Comparison of ENCODE assay signal across 1 cellular context in the genomic region with DNA sequence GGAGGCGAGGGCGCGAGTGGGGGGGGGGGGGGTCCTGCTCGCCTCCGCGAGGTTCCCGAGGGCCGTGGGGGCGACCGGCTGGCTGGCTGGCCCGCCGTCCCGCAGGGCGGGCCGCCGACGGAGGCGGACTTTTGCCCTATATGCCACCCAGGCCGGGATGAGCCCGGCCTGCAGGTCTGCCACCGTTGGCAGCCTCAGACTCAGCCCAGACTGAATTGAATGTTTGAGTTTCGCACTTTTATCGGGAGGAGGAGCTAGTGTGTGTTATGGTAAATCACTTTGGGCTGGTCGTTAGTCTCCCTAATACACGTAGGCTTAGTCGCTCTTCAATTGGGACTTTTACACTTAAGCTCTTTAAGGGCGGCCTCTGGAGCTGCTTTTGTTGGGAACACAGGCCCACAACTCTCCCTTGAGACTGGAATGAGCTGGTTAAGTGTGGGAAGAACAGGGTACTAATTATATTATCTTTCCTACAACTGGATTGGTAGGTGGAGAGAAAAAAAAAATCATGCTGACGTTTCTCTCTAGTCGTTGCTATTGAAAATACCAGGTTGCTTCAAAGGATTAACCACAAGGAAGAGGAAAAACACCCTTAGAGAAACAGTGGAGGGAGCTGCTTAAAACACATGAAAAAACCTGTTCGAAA.
TF ChIP-seq lines count a peak whose summit lies in the region.

No MANE protein-coding gene starts in this region.

TF ChIP-seq in K562, 482 proteins besides CTCF, POLR2A, EP300 and RAD21 (continued from another document):
- TF ChIP-seq, protein P1, sequence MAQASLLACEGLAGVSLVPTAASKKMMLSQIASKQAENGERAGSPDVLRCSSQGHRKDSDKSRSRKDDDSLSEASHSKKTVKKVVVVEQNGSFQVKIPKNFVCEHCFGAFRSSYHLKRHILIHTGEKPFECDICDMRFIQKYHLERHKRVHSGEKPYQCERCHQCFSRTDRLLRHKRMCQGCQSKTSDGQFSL (CRISPR knock-in tag; IDR thresholded peaks at IDR 0.05): peak; percentile 85
- TF ChIP-seq, protein P1 (tag; IDR thresholded peaks at IDR 0.05): peak in 1 of 2 experiments; percentile 77; a peak in 2 of 4 replicates
- TF ChIP-seq, protein P2, sequence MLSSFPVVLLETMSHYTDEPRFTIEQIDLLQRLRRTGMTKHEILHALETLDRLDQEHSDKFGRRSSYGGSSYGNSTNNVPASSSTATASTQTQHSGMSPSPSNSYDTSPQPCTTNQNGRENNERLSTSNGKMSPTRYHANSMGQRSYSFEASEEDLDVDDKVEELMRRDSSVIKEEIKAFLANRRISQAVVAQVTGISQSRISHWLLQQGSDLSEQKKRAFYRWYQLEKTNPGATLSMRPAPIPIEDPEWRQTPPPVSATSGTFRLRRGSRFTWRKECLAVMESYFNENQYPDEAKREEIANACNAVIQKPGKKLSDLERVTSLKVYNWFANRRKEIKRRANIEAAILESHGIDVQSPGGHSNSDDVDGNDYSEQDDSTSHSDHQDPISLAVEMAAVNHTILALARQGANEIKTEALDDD (IDR thresholded peaks at IDR 0.05): peak; percentile 64
- TF ChIP-seq CAMTA2 (CRISPR knock-in tag; conservative IDR thresholded peaks at IDR 0.05) (no peak), ZNF134 (CRISPR knock-in tag; conservative IDR thresholded peaks at IDR 0.05) (no peak), TBP (optimal IDR thresholded peaks at IDR 0.05; ENCODE audit: low read depth, low read length) (peak; percentile 41), ZBTB7A (IDR thresholded peaks at IDR 0.05; ENCODE audit: borderline replicate concordance, control insufficient read depth, low read depth, low read length) (peak; percentile 39; the same call in 1 of the 2 replicates), NFRKB (IDR thresholded peaks at IDR 0.05; ENCODE audit: low read depth) (peak; percentile 62; the same call in 1 of the 2 replicates), ELF2 (CRISPR knock-in tag; IDR thresholded peaks at IDR 0.05) (0 out of 2 replicates have a peak, but pooled peaks have one; percentile 16), BHLHE40 (IDR thresholded peaks at IDR 0.05; ENCODE audit: low read length) (no peak), TRIM24 (IDR thresholded peaks at IDR 0.05) (no peak), ZNF589 (CRISPR knock-in tag; IDR thresholded peaks at IDR 0.05; ENCODE audit: low read depth) (peak; percentile 53; the same call in 1 of the 2 replicates), BRD9 (IDR thresholded peaks at IDR 0.05; ENCODE audit: low read depth, partially characterized antibody) (peak; percentile 51), HNRNPUL1 (IDR thresholded peaks at IDR 0.05; ENCODE audit: low read length) (no peak), ZNF668 (CRISPR knock-in tag; IDR thresholded peaks at IDR 0.05) (peak; percentile 69; the same call in 1 of the 2 replicates), KLF16 (IDR thresholded peaks at IDR 0.05) (peak; percentile 67; the same call in 1 of the 2 replicates), ZNF384 (IDR thresholded peaks at IDR 0.05; ENCODE audit: low read depth, low read length) (peak; percentile 62), NRF1 (conservative IDR thresholded peaks at IDR 0.05 in 1 of 2, IDR thresholded peaks at IDR 0.05 in 1 of 2) (peak in 1 of 2 experiments; percentile 41; a peak in 1 of 4 replicates), RBFOX2 (IDR thresholded peaks at IDR 0.05; ENCODE audit: low read depth, low read length) (peak; percentile 59), MEIS2 (IDR thresholded peaks at IDR 0.05; ENCODE audit: partially characterized antibody) (peak; percentile 2), HNRNPL (IDR thresholded peaks at IDR 0.05; ENCODE audit: low read depth, low read length) (no peak), SMAD4 (CRISPR knock-in tag; conservative IDR thresholded peaks at IDR 0.05) (peak; percentile 55; the same call in 1 of the 2 replicates)
- TF ChIP-seq, protein P3, sequence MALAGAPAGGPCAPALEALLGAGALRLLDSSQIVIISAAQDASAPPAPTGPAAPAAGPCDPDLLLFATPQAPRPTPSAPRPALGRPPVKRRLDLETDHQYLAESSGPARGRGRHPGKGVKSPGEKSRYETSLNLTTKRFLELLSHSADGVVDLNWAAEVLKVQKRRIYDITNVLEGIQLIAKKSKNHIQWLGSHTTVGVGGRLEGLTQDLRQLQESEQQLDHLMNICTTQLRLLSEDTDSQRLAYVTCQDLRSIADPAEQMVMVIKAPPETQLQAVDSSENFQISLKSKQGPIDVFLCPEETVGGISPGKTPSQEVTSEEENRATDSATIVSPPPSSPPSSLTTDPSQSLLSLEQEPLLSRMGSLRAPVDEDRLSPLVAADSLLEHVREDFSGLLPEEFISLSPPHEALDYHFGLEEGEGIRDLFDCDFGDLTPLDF (CRISPR knock-in tag; IDR thresholded peaks at IDR 0.05): 0 out of 2 replicates have a peak, but pooled peaks have one; percentile 48
- TF ChIP-seq, protein P4, sequence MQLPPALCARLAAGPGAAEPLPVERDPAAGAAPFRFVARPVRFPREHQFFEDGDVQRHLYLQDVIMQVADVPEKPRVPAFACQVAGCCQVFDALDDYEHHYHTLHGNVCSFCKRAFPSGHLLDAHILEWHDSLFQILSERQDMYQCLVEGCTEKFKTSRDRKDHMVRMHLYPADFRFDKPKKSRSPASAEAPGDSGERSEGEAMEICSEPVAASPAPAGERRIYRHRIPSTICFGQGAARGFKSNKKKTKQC (CRISPR knock-in tag; IDR thresholded peaks at IDR 0.05): 0 out of 2 replicates have a peak, but pooled peaks have one; percentile 30
